ENCODE assay signal across 8 cellular contexts in genomic region chr11:76236092-76237026, GRCh38. TPM values are rescaled to one million over a fixed set of nuclear protein-coding genes. Genes with fewer than 3 reads are reported as not detected.
DNase-seq lines count a peak whose midpoint lies in the region; ATAC-seq and TF ChIP-seq lines count a peak whose summit lies in the region.

No MANE protein-coding gene starts in this region.

- ATAC-seq in HG03045 (IDR thresholded peaks at IDR 0.05; ENCODE audit: unreplicated experiment), result peak; percentile 21

- no peak overlapping the region for H3K27ac ChIP-seq in neural progenitor cell

- H3K4me1 Mint-ChIP-seq in neural progenitor cell (peaks cover 32% of the 10 kb centered on the region), type B pancreatic cell (ENCODE audit: unreplicated experiment) (peaks cover 18% of the 10 kb centered on the region)

- no peaks in the 10 kb centered on the region for H3K9me3 ChIP-seq in neural progenitor cell (ENCODE audit: low read depth)

- H3F3A ChIP-seq in neural progenitor cell (ENCODE audit: low read depth), result peaks cover 24% of the 10 kb centered on the region

- H3K36me3 Mint-ChIP-seq in neural progenitor cell (peaks cover 6% of the 10 kb centered on the region), type B pancreatic cell (peaks cover 6% of the 10 kb centered on the region)

- H3K4me3 ChIP-seq in fibroblast of villous mesenchyme (ENCODE audit: low read depth, low read length) (peak overlapping the region; percentile 93), neural progenitor cell (peak overlapping the region; percentile 89)

- H2AFZ ChIP-seq in neural progenitor cell (replicated peaks), result peak overlapping the region; percentile 95

- peak overlapping the region; percentile 73 for H3K4me2 ChIP-seq in neural progenitor cell

- peaks cover 47% of the 10 kb centered on the region for H3K27me3 Mint-ChIP-seq in neural progenitor cell (ENCODE audit: insufficient read depth, low read depth)
- H3K27me3 Mint-ChIP-seq in type B pancreatic cell, result peaks cover 16% of the 10 kb centered on the region

- H3K27ac Mint-ChIP-seq in neural progenitor cell, result peak overlapping the region; percentile 96
- H3K27ac Mint-ChIP-seq in type B pancreatic cell, result peak overlapping the region; percentile 98

- TF ChIP-seq CTCF in fibroblast of villous mesenchyme (IDR thresholded peaks at IDR 0.05; ENCODE audit: insufficient read depth, low read depth, low read length), result no peak
- no peak for TF ChIP-seq CTCF in neural progenitor cell (IDR thresholded peaks at IDR 0.05)
- no peak for TF ChIP-seq CTCF in type B pancreatic cell (conservative IDR thresholded peaks at IDR 0.05)

- no peaks in the 10 kb centered on the region for H4K20me1 ChIP-seq in neural progenitor cell (ENCODE audit: low read depth)

- no peak overlapping the region for H3K9ac ChIP-seq in neural progenitor cell

- peaks cover 11% of the 10 kb centered on the region for H3K27me3 ChIP-seq in neural progenitor cell

- DNase-seq in DMS 273 (lab: John Stamatoyannopoulos, UW; ENCODE audit: unreplicated experiment) (peak; percentile 88), DMS 273 treated with DMSO at 0.1 percent for 48 hours (lab: John Stamatoyannopoulos, UW) (no peak), NCI-H82 treated with DMSO at 0.1 percent for 48 hours (lab: John Stamatoyannopoulos, UW; ENCODE audit: unreplicated experiment) (peak; percentile 36), fibroblast of villous mesenchyme (ENCODE audit: low read depth) (peak; percentile 58), neural progenitor cell (ENCODE audit: low spot score) (peak; percentile 93), type B pancreatic cell (ENCODE audit: extremely low spot score, unreplicated experiment) (peak; percentile 78)
- peak; percentile 19 for DNase-seq in activated T-helper 9 cell treated with anti-CD3 and anti-CD28 coated beads, Interleukin-2, amount 50 U/mL, for 16 hours (ENCODE audit: low read depth)

- H3K79me2 ChIP-seq in neural progenitor cell (ENCODE audit: low read depth), result no peaks in the 10 kb centered on the region

- H3K4me1 ChIP-seq in neural progenitor cell, result no peaks in the 10 kb centered on the region

- H3K36me3 ChIP-seq in neural progenitor cell, result no peaks in the 10 kb centered on the region

- peak overlapping the region; percentile 99 for H3K4me3 Mint-ChIP-seq in neural progenitor cell
- peak overlapping the region; percentile 99 for H3K4me3 Mint-ChIP-seq in type B pancreatic cell

- peaks cover 10% of the 10 kb centered on the region for H3K9me3 Mint-ChIP-seq in neural progenitor cell
- H3K9me3 Mint-ChIP-seq in type B pancreatic cell, result no peaks in the 10 kb centered on the region

RNA-seq across cellular contexts. Expression of gene WNT11, which starts 30.1 kb away (rescaled TPM):
- total RNA-seq in fibroblast of villous mesenchyme, result under 0.01 TPM in 1 of 2 replicates, not detected in the other
- total RNA-seq in neural progenitor cell (ENCODE audit: low replicate concordance), result 0.26 and 0.59 TPM in 2 replicates
- total RNA-seq in type B pancreatic cell (ENCODE audit: low replicate concordance), result 18.2 and 25.9 TPM in 2 replicates

Comparison
In these comparisons a context has a peak if more than half of its experiments do, and no peak if none do; other contexts are left out.
1. RNA of gene WNT11, which starts 30.1 kb away (total RNA-seq): 18.2 to 25.9 TPM in type B pancreatic cell; 0.26 to 0.59 TPM in neural progenitor cell and under 0.01 TPM in fibroblast of villous mesenchyme; every median in the first group is over 10 times any median in the second.